Comparison of ENCODE assay signal across 8 cellular contexts in the genomic region with DNA sequence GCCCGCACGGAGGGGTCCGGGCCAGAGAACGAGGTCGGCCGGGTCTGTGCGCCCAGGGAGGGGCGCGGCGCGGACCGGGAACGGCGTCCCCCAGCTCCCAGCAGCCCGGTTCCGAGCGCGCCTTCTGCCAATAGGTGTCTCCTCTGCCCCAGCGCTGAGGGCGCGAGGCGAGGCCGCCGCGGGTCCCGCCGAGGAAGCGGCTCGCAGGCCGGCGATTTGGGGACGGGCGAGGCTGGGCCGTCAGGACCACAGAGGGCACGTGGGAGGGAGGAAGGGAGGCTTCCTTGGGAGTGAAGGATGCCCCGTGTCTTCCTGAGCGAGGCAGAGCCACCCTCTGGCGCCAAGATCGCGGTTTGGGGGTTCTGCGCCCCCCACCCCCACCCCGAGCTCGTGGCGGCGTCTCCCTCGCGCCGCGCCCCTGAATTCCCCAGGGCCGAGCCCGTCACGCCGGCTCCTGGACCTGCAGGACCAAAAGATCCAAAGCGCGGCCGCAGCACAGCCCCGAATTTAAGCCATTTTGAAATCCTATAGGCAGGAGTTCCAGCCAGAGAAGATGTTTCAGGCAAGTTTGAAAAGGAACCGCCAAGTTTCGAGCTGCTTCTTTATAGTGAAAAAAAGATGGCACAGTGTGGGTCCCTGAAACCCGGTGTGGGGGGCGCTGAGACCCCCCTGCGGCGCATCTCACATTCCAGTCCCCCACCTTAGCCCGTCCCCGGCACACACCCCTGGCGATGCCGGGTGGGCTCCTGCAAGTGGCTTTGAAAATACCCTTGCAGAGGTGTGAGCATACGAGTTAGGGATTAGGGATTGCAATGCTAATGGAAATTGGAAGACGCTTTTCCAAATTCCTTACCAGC. TPM values are rescaled to one million over a fixed set of nuclear protein-coding genes. Genes with fewer than 3 reads are reported as not detected.
DNase-seq lines count a peak whose midpoint lies in the region; ATAC-seq and TF ChIP-seq lines count a peak whose summit lies in the region.

No MANE protein-coding gene starts in this region.

- H4K20me1 ChIP-seq in H9 (ENCODE audit: control insufficient read depth, insufficient read depth, insufficient read length) (no peaks in the 10 kb centered on the region), SK-N-SH (ENCODE audit: insufficient read depth) (peaks cover 7% of the 10 kb centered on the region; the same call in 1 of the 2 replicates)

- H2AFZ ChIP-seq in H9 (ENCODE audit: low read length), result no peak overlapping the region
- no peak overlapping the region for H2AFZ ChIP-seq in SK-N-SH (ENCODE audit: low read depth)

- peak overlapping the region; percentile 65 for H3K4me3 Mint-ChIP-seq in CD8-positive, alpha-beta T cell
- H3K4me3 Mint-ChIP-seq in H9, result peak overlapping the region; percentile 22 to 69; a peak in 4 of 5 replicates
- peak overlapping the region; percentile 55 for H3K4me3 Mint-ChIP-seq in mesothelial cell of epicardium

- no peak overlapping the region for H2BK12ac ChIP-seq in H9 (ENCODE audit: insufficient read length, low read depth, low read length)

- H3K4me2 ChIP-seq in H9 (ENCODE audit: insufficient read depth, insufficient read length, low read length) (peak overlapping the region; percentile 7), SK-N-SH (peak overlapping the region; percentile 44; the same call in 1 of the 2 replicates)

- H3K4me1 ChIP-seq in CD8-positive, alpha-beta T cell (ENCODE audit: insufficient read depth, low read length), result peaks cover 39% of the 10 kb centered on the region
- no peaks in the 10 kb centered on the region for H3K4me1 ChIP-seq in H9 (ENCODE audit: insufficient read depth, low read length)
- H3K4me1 ChIP-seq in SK-N-SH (ENCODE audit: control insufficient read depth in 1 of 2, insufficient read depth in 2 of 2, low read depth in 1 of 2, low read length in 1 of 2), result no peaks in the 10 kb centered on the region; a peak in 1 of 4 replicates
- peaks cover 40% of the 10 kb centered on the region for H3K4me1 ChIP-seq in upper lobe of right lung

- TF ChIP-seq CTCF in CD8-positive, alpha-beta T cell (IDR thresholded peaks at IDR 0.05), result no peak
- TF ChIP-seq CTCF in H9 (conservative IDR thresholded peaks at IDR 0.05), result no peak; the same call in 2 of the 3 replicates
- no peak for TF ChIP-seq CTCF in SK-N-SH (IDR thresholded peaks at IDR 0.05)
- peak in 32 of 56 donors; percentile 11 to 44 (median 28) for TF ChIP-seq CTCF in dorsolateral prefrontal cortex (IDR thresholded peaks at IDR 0.05 in 54 of 56, conservative IDR thresholded peaks at IDR 0.05 in 2 of 56; ENCODE audit: low read depth in 1 of 56, partially characterized antibody in 56 of 56)
- no peak for TF ChIP-seq CTCF in mesothelial cell of epicardium (IDR thresholded peaks at IDR 0.05; ENCODE audit: unreplicated experiment)
- TF ChIP-seq CTCF in upper lobe of right lung (IDR thresholded peaks at IDR 0.05), result no peak

- no peak overlapping the region for H2AK5ac ChIP-seq in H9 (ENCODE audit: insufficient read length, low read length)

- intact Hi-C loops in CD8-positive, alpha-beta T cell (cut with DNase I, micrococcal nuclease), result loop anchor here (5.0 to 10.0 kb wide), 2 partner anchors 48 to 281 kb away; a partner anchor contains a TSS
- intact Hi-C loops in dorsolateral prefrontal cortex (cut with DNase I), result loop anchor here in 1 of 2 donors (5.0 kb wide), 1 partner anchor 186 kb away; no protein-coding TSS in a partner anchor
- intact Hi-C loops in upper lobe of right lung (cut with DNase I), result no loop called here

- H4K8ac ChIP-seq in H9 (replicated peaks; ENCODE audit: insufficient read length, low read depth, low read length), result no peak overlapping the region

- H3K79me2 ChIP-seq in H9 (ENCODE audit: insufficient read depth, low read length) (no peaks in the 10 kb centered on the region), SK-N-SH (ENCODE audit: insufficient read depth) (no peaks in the 10 kb centered on the region)

- H3K36me3 ChIP-seq in CD8-positive, alpha-beta T cell (ENCODE audit: insufficient read depth, low read length), result no peaks in the 10 kb centered on the region
- H3K36me3 ChIP-seq in SK-N-SH (replicated peaks in 1 of 2; ENCODE audit: control insufficient read depth in 1 of 2, insufficient read depth in 2 of 2, low read length in 1 of 2) (no peaks in the 10 kb centered on the region), upper lobe of right lung (no peaks in the 10 kb centered on the region)

- no peaks in the 10 kb centered on the region for H3K9me3 Mint-ChIP-seq in CD8-positive, alpha-beta T cell
- H3K9me3 Mint-ChIP-seq in H9 (no peaks in the 10 kb centered on the region; a peak in 1 of 5 replicates), mesothelial cell of epicardium (no peaks in the 10 kb centered on the region)

- no peak overlapping the region for H3K27ac Mint-ChIP-seq in CD8-positive, alpha-beta T cell
- H3K27ac Mint-ChIP-seq in H9, result no peak overlapping the region
- no peak overlapping the region for H3K27ac Mint-ChIP-seq in mesothelial cell of epicardium

- peaks cover 36% of the 10 kb centered on the region for H3K4me1 Mint-ChIP-seq in CD8-positive, alpha-beta T cell (ENCODE audit: low read depth)
- peaks cover 3 to 17% of the 10 kb centered on the region in 2 experiments for H3K4me1 Mint-ChIP-seq in H9
- H3K4me1 Mint-ChIP-seq in mesothelial cell of epicardium, result peaks cover 20% of the 10 kb centered on the region

- no peak overlapping the region for H2BK5ac ChIP-seq in H9 (ENCODE audit: insufficient read length, low read length)

- WGBS in H9 (ENCODE audit: extremely low coverage, insufficient read length, low lambda C conversion rate), result no CpG with 5 or more reads among the region's 69 CpGs
- 18% methylated on average over 17 of the region's 69 CpGs for WGBS in SK-N-SH (ENCODE audit: low lambda C conversion rate)

- TF ChIP-seq RAD21 in SK-N-SH (IDR thresholded peaks at IDR 0.05; ENCODE audit: low read length), result no peak

- H3K4ac ChIP-seq in H9 (ENCODE audit: low read depth, low read length), result no peak overlapping the region

- H3K27ac ChIP-seq in CD8-positive, alpha-beta T cell (ENCODE audit: low read depth, low read length), result no peak overlapping the region
- H3K27ac ChIP-seq in H9 (ENCODE audit: insufficient read length, low read depth, low read length) (no peak overlapping the region), SK-N-SH (ENCODE audit: low read depth in 2 of 2, low read length in 1 of 2) (no peak overlapping the region), dorsolateral prefrontal cortex (peak overlapping the region in 14 of 59 donors; percentile 7 to 81 (median 46)), upper lobe of right lung (peak overlapping the region; percentile 47)

- H3K79me1 ChIP-seq in H9 (ENCODE audit: insufficient read depth, low read depth, low read length, poor library complexity, severe bottlenecking), result no peaks in the 10 kb centered on the region

- H3T11ph ChIP-seq in H9 (ENCODE audit: low read length), result no peak overlapping the region

- H3K14ac ChIP-seq in H9 (ENCODE audit: insufficient read depth, low read length), result no peak overlapping the region

- H3K9me2 ChIP-seq in SK-N-SH, result no peaks in the 10 kb centered on the region

- POLR2A ChIA-PET in CD8-positive, alpha-beta T cell (lab: Charles Lee), result interaction anchor here (1.0 kb wide), 2 partner anchors 9 to 127 kb away, joined by 4 read pairs; no protein-coding TSS in a partner anchor
- POLR2A ChIA-PET in SK-N-SH (lab: Yijun Ruan, JAX), result no interaction called here

- no peaks in the 10 kb centered on the region for H3F3A ChIP-seq in SK-N-SH (replicated peaks; ENCODE audit: insufficient read depth)

- H3K9ac ChIP-seq in H9 (ENCODE audit: extremely low read depth, insufficient read length, low read length) (no peak overlapping the region), SK-N-SH (no peak overlapping the region)

- no peak for TF ChIP-seq EP300 in SK-N-SH (IDR thresholded peaks at IDR 0.05; ENCODE audit: borderline replicate concordance in 1 of 2, low read depth in 1 of 2, low read length in 1 of 2)

- no peak overlapping the region for H3K56ac ChIP-seq in H9 (ENCODE audit: insufficient read length, low read depth, low read length)

- H3K23me2 ChIP-seq in H9 (ENCODE audit: insufficient read length, low read depth, low read length, poor library complexity, severe bottlenecking), result peaks cover 13% of the 10 kb centered on the region

- H2BK20ac ChIP-seq in H9 (ENCODE audit: low read depth, low read length, poor library complexity, severe bottlenecking), result no peak overlapping the region

- H2BK15ac ChIP-seq in H9 (ENCODE audit: low read depth, low read length), result no peak overlapping the region

- DNase-seq in CD8-positive, alpha-beta T cell, result peak in 4 of 7 experiments; percentile 41 to 68 (median 48)
- DNase-seq in H9, result no peak
- no peak for DNase-seq in SK-N-SH
- DNase-seq in dorsolateral prefrontal cortex, result peak in 3 of 10 donors; percentile 41 to 62 (median 59)
- DNase-seq in mesothelial cell of epicardium (ENCODE audit: low spot score in 2 of 2, unreplicated experiment in 2 of 2), result peak in 1 of 2 experiments; percentile 63
- peak; percentile 76 for DNase-seq in upper lobe of right lung

- ATAC-seq in CD8-positive, alpha-beta T cell, result no peak
- ATAC-seq in upper lobe of right lung, result no peak
- no peak for ATAC-seq in HG03039 (IDR thresholded peaks at IDR 0.05; ENCODE audit: unreplicated experiment)
- ATAC-seq in GM18502 (IDR thresholded peaks at IDR 0.05; ENCODE audit: poor library complexity, unreplicated experiment), result no peak

- no peak overlapping the region for H3K23ac ChIP-seq in H9 (ENCODE audit: insufficient read length, low read depth, low read length)

- peak overlapping the region; percentile 41 for H3K4me3 ChIP-seq in CD8-positive, alpha-beta T cell (ENCODE audit: low read depth, low read length)
- H3K4me3 ChIP-seq in SK-N-SH (ENCODE audit: low read depth in 2 of 2, low read length in 1 of 2) (peak overlapping the region in 1 of 2 experiments; percentile 32; a peak in 2 of 4 replicates), dorsolateral prefrontal cortex (peak overlapping the region in 58 of 59 donors; percentile 21 to 71 (median 52)), upper lobe of right lung (peak overlapping the region; percentile 48)

- H3K36me3 Mint-ChIP-seq in CD8-positive, alpha-beta T cell, result peaks cover 7% of the 10 kb centered on the region
- H3K36me3 Mint-ChIP-seq in H9 (ENCODE audit: insufficient read depth in 1 of 3, low read depth in 3 of 3) (no peaks in the 10 kb centered on the region), mesothelial cell of epicardium (no peaks in the 10 kb centered on the region)

- no peaks in the 10 kb centered on the region for H3K9me3 ChIP-seq in CD8-positive, alpha-beta T cell (ENCODE audit: low read length)
- H3K9me3 ChIP-seq in H9 (ENCODE audit: control insufficient read depth, low read depth, low read length) (no peaks in the 10 kb centered on the region), SK-N-SH (no peaks in the 10 kb centered on the region), upper lobe of right lung (no peaks in the 10 kb centered on the region)

- CTCF ChIA-PET in CD8-positive, alpha-beta T cell (lab: Charles Lee), result interaction anchor here (1.1 to 4.0 kb wide), 6 partner anchors 9 to 247 kb away, joined by 3 to 19 read pairs (median 10); no protein-coding TSS in a partner anchor
- CTCF ChIA-PET in SK-N-SH (lab: Yijun Ruan, JAX), result interaction anchor here (0.8 to 1.5 kb wide), 2 partner anchors 9 to 15 kb away, joined by 3 to 4 read pairs; no protein-coding TSS in a partner anchor

- H3K27me3 Mint-ChIP-seq in CD8-positive, alpha-beta T cell (ENCODE audit: low read depth), result peaks cover 4% of the 10 kb centered on the region
- H3K27me3 Mint-ChIP-seq in H9 (ENCODE audit: low read depth) (peaks cover 74% of the 10 kb centered on the region), mesothelial cell of epicardium (ENCODE audit: low read depth) (peaks cover 67% of the 10 kb centered on the region)

- H4K91ac ChIP-seq in H9 (ENCODE audit: insufficient read length, low read depth, low read length), result no peak overlapping the region

- no peak overlapping the region for H3K18ac ChIP-seq in H9 (ENCODE audit: insufficient read length, low read depth, low read length)

- no peak overlapping the region for H2BK120ac ChIP-seq in H9 (ENCODE audit: low read depth, low read length, poor library complexity, severe bottlenecking)

- H4K5ac ChIP-seq in H9 (ENCODE audit: insufficient read length, low read depth, low read length), result no peak overlapping the region

- H3K27me3 ChIP-seq in CD8-positive, alpha-beta T cell (ENCODE audit: insufficient read depth, low read length), result no peaks in the 10 kb centered on the region
- peaks cover 54% of the 10 kb centered on the region for H3K27me3 ChIP-seq in H9 (ENCODE audit: insufficient read depth, low read length)
- peaks cover 71% of the 10 kb centered on the region for H3K27me3 ChIP-seq in SK-N-SH (ENCODE audit: insufficient read depth)
- peaks cover 0 to 78% (median 35%) of the 10 kb centered on the region in 45 donors for H3K27me3 ChIP-seq in dorsolateral prefrontal cortex
- peaks cover 11% of the 10 kb centered on the region for H3K27me3 ChIP-seq in upper lobe of right lung

RNA-seq across cellular contexts. Expression of a gene that starts 0.9 kb away (rescaled TPM):
- total RNA-seq in CD8-positive, alpha-beta T cell, result 10 to 100 TPM; 91.1 to 93.7 TPM
- total RNA-seq in H9 (2021) (5.3 and 5.5 TPM in 2 replicates), dorsolateral prefrontal cortex (10 to 100 TPM in 17 of 120 experiments, 1 to 10 TPM in 103; 1.9 to 17.4 (median 6.1) TPM), mesothelial cell of epicardium (13.4 to 17.5 TPM (median 13.4 TPM) in 3 replicates), upper lobe of right lung (16.6 TPM)
- polyA plus RNA-seq in SK-N-SH (2012; rRNA removed), result 0.02 TPM in 1 of 2 replicates, not detected in the other
- not detected in 2 replicates for polyA plus RNA-seq in SK-N-SH (2012; cell fraction: cytosol; rRNA removed)
- polyA plus RNA-seq in SK-N-SH (2012; cell fraction: nucleus; rRNA removed), result not detected in 2 replicates

Comparison
In these comparisons a context has a peak if more than half of its experiments do, and no peak if none do; other contexts are left out.
1. DNase-seq: peak in CD8-positive, alpha-beta T cell (4 of 7) and upper lobe of right lung (single experiment); none in H9 (single experiment) and SK-N-SH (single experiment).
2. CTCF ChIP-seq: peak in dorsolateral prefrontal cortex (32 of 56); none in CD8-positive, alpha-beta T cell (single experiment), H9 (single experiment), SK-N-SH (single experiment), mesothelial cell of epicardium (single experiment) and upper lobe of right lung (single experiment).
3. Peak in every context shown above with its lines, with median percentiles within 50 percentile points of each other: H3K4me3 Mint-ChIP-seq.